Comparison of ENCODE assay signal across 12 cellular contexts in genomic region chr15:68888419-68888818, GRCh38. TPM values are rescaled to one million over a fixed set of nuclear protein-coding genes. Genes with fewer than 3 reads are reported as not detected.
DNase-seq lines count a peak whose midpoint lies in the region; ATAC-seq and TF ChIP-seq lines count a peak whose summit lies in the region.
"Had no signal": no experiment of that assay in that cellular context is flagged by ENCODE, and none has a peak within 500 bp of the region (broad histone marks: within the 10 kb centered on the region; RNA-seq: fewer than 3 reads in every experiment).

No MANE protein-coding gene starts in this region.

- ATAC-seq in CD4-positive, alpha-beta T cell (ENCODE audit: poor library complexity), result peak; percentile 56
- no peak for ATAC-seq in HG03039 (IDR thresholded peaks at IDR 0.05; ENCODE audit: unreplicated experiment)

- H3K4me3 ChIP-seq in effector memory CD4-positive, alpha-beta T cell (ENCODE audit: insufficient read depth, low read depth, low read length, poor library complexity, severe bottlenecking), result no peak overlapping the region
- H3K4me3 ChIP-seq: SJSA1 had no signal

- peak overlapping the region; percentile 26 for H3K4me3 Mint-ChIP-seq in CD4-positive, alpha-beta T cell
- H3K4me3 Mint-ChIP-seq in activated T-helper 2 cell treated with anti-CD3 and anti-CD28 coated beads, Interferon-gamma antibody, Interleukin-2, Interleukin-4, amounts not matched to agents 10 μg/mL and 5 μg/mL and 100 μg/mL, durations not matched to agents 14 hours and 24 hours and 36 hours (ENCODE audit: low read depth), result peak overlapping the region; percentile 61
- peak overlapping the region in 4 of 5 donors; percentile 43 to 72 (median 63) for H3K4me3 Mint-ChIP-seq in immature natural killer cell

- POLR2A ChIA-PET in CD4-positive, alpha-beta T cell (lab: Charles Lee), result no interaction called here

- no peaks in the 10 kb centered on the region for H3K36me3 ChIP-seq in effector memory CD4-positive, alpha-beta T cell (ENCODE audit: control insufficient read depth, insufficient read depth, low read length)
- H3K36me3 ChIP-seq: SJSA1 had no signal

- peaks cover 16% of the 10 kb centered on the region for H3K27me3 Mint-ChIP-seq in CD4-positive, alpha-beta T cell
- peaks cover 15% of the 10 kb centered on the region for H3K27me3 Mint-ChIP-seq in activated T-helper 2 cell treated with anti-CD3 and anti-CD28 coated beads, Interferon-gamma antibody, Interleukin-2, Interleukin-4, amounts not matched to agents 10 μg/mL and 5 μg/mL and 100 μg/mL, durations not matched to agents 14 hours and 24 hours and 36 hours (ENCODE audit: low read depth)
- peaks cover 2 to 7% (median 3%) of the 10 kb centered on the region in 3 donors for H3K27me3 Mint-ChIP-seq in immature natural killer cell (ENCODE audit: low read depth in 3 of 3)

- no peaks in the 10 kb centered on the region for H3K4me1 ChIP-seq in effector memory CD4-positive, alpha-beta T cell (ENCODE audit: control insufficient read depth, insufficient read depth, low read length, poor library complexity, severe bottlenecking)
- H3K4me1 ChIP-seq: SJSA1 had no signal

- intact Hi-C loops in CD4-positive, alpha-beta T cell (cut with DNase I, micrococcal nuclease), result no loop called here
- intact Hi-C loops in activated T-helper 2 cell treated with anti-CD3 and anti-CD28 coated beads, Interferon-gamma antibody, Interleukin-2, Interleukin-4, amounts not matched to agents 10 μg/mL and 5 μg/mL and 100 μg/mL, durations not matched to agents 14 hours and 24 hours and 36 hours (cut with micrococcal nuclease), result no loop called here

- no peak overlapping the region for H3K27ac ChIP-seq in CD4-positive, alpha-beta T cell (ENCODE audit: low read depth, low read length)
- H3K27ac ChIP-seq in effector memory CD4-positive, alpha-beta T cell (ENCODE audit: insufficient read depth, low read length, poor library complexity, severe bottlenecking), result no peak overlapping the region
- H3K27ac ChIP-seq: SJSA1 had no signal

- H3K27me3 ChIP-seq in CD4-positive, alpha-beta T cell (ENCODE audit: control insufficient read depth, insufficient read depth, low read length), result no peaks in the 10 kb centered on the region
- H3K27me3 ChIP-seq in effector memory CD4-positive, alpha-beta T cell (replicated peaks; ENCODE audit: control insufficient read depth, insufficient read depth, low read length, poor library complexity, severe bottlenecking), result no peaks in the 10 kb centered on the region

- CTCF ChIA-PET in CD4-positive, alpha-beta T cell (lab: Charles Lee), result no interaction called here

- no peaks in the 10 kb centered on the region for H3K9me3 Mint-ChIP-seq in CD4-positive, alpha-beta T cell
- H3K9me3 Mint-ChIP-seq in activated T-helper 2 cell treated with anti-CD3 and anti-CD28 coated beads, Interferon-gamma antibody, Interleukin-2, Interleukin-4, amounts not matched to agents 10 μg/mL and 5 μg/mL and 100 μg/mL, durations not matched to agents 14 hours and 24 hours and 36 hours, result no peaks in the 10 kb centered on the region
- H3K9me3 Mint-ChIP-seq in immature natural killer cell, result no peaks in the 10 kb centered on the region

- H3K4me1 Mint-ChIP-seq in CD4-positive, alpha-beta T cell (ENCODE audit: low read depth), result no peaks in the 10 kb centered on the region
- H3K4me1 Mint-ChIP-seq in activated T-helper 2 cell treated with anti-CD3 and anti-CD28 coated beads, Interferon-gamma antibody, Interleukin-2, Interleukin-4, amounts not matched to agents 10 μg/mL and 5 μg/mL and 100 μg/mL, durations not matched to agents 14 hours and 24 hours and 36 hours (ENCODE audit: low read depth), result peaks cover 2% of the 10 kb centered on the region
- H3K4me1 Mint-ChIP-seq in immature natural killer cell, result no peaks in the 10 kb centered on the region

- no peak for TF ChIP-seq CTCF in CD4-positive, alpha-beta T cell (IDR thresholded peaks at IDR 0.05)
- no peak for TF ChIP-seq CTCF in GM20000 (IDR thresholded peaks at IDR 0.05; ENCODE audit: extremely low read depth, missing control alignments)

- no peak overlapping the region for H3K27ac Mint-ChIP-seq in CD4-positive, alpha-beta T cell
- H3K27ac Mint-ChIP-seq in activated T-helper 2 cell treated with anti-CD3 and anti-CD28 coated beads, Interferon-gamma antibody, Interleukin-2, Interleukin-4, amounts not matched to agents 10 μg/mL and 5 μg/mL and 100 μg/mL, durations not matched to agents 14 hours and 24 hours and 36 hours, result no peak overlapping the region
- H3K27ac Mint-ChIP-seq in immature natural killer cell, result no peak overlapping the region

- peak in 1 of 10 experiments; percentile 4 for DNase-seq in CD4-positive, alpha-beta T cell
- DNase-seq in GM20000 (ENCODE audit: low spot score) (peak; percentile 34), immature natural killer cell (no peak), mesenteric fat pad (ENCODE audit: low spot score) (no peak), T1000 (lab: John Stamatoyannopoulos, UW) (no peak)
- no peak for DNase-seq in activated T-helper 2 cell treated with anti-CD3 and anti-CD28 coated beads, Interferon-gamma antibody, Interleukin-2, Interleukin-4, amounts not matched to agents 10 μg/mL and 5 μg/mL and 100 μg/mL, durations not matched to agents 14 hours and 24 hours and 36 hours (ENCODE audit: low spot score)
- no peak for DNase-seq in effector memory CD4-positive, alpha-beta T cell
- DNase-seq: C1 segment of cervical spinal cord; Karpas-422; NK-92 treated with Interleukin-12 subunit alpha and Interleukin-12 subunit beta, amount 100 ng/mL, for 24 hours had no signal

- no peaks in the 10 kb centered on the region for H3K36me3 Mint-ChIP-seq in CD4-positive, alpha-beta T cell (ENCODE audit: low read depth)
- H3K36me3 Mint-ChIP-seq in activated T-helper 2 cell treated with anti-CD3 and anti-CD28 coated beads, Interferon-gamma antibody, Interleukin-2, Interleukin-4, amounts not matched to agents 10 μg/mL and 5 μg/mL and 100 μg/mL, durations not matched to agents 14 hours and 24 hours and 36 hours (ENCODE audit: low read depth), result no peaks in the 10 kb centered on the region
- H3K36me3 Mint-ChIP-seq in immature natural killer cell, result no peaks in the 10 kb centered on the region

- no peaks in the 10 kb centered on the region for H3K9me3 ChIP-seq in CD4-positive, alpha-beta T cell (ENCODE audit: control insufficient read depth, low read length)
- H3K9me3 ChIP-seq in effector memory CD4-positive, alpha-beta T cell (ENCODE audit: control insufficient read depth, low read length), result no peaks in the 10 kb centered on the region
- H3K9me3 ChIP-seq: SJSA1 had no signal

RNA-seq across cellular contexts. Expression of gene SPESP1, which starts 41.9 kb away (rescaled TPM):
- total RNA-seq in CD4-positive, alpha-beta T cell, result not detected
- 0.97 and 2.1 TPM in 2 replicates for total RNA-seq in activated T-helper 2 cell treated with anti-CD3 and anti-CD28 coated beads, Interferon-gamma antibody, Interleukin-2, Interleukin-4, amounts not matched to agents 10 μg/mL and 5 μg/mL and 100 μg/mL, durations not matched to agents 14 hours and 24 hours and 36 hours
- polyA plus RNA-seq in immature natural killer cell, result 1 to 10 TPM in 1 of 3 donors, under 1 TPM in 2; 0.62 to 1.9 (median 0.77) TPM
- total RNA-seq in mesenteric fat pad, result 1.3 TPM
- total RNA-seq: SJSA1 had no signal
